In genomic region chr15:36517758-36518157, GRCh38 we compare ENCODE assay signal across 29 cellular contexts.
"Had no signal": no experiment of that assay in that cellular context is flagged by ENCODE, and none has a peak within 500 bp of the region (broad histone marks: within the 10 kb centered on the region; RNA-seq: fewer than 3 reads in every experiment).

No MANE protein-coding gene starts in this region.

- ATAC-seq: activated CD4-positive, CD25-positive, alpha-beta regulatory T cell treated with anti-CD3 and anti-CD28 coated beads, Interleukin-2, amount 50 U/mL, for 24 hours; activated CD8-positive, alpha-beta memory T cell treated with anti-CD3 and anti-CD28 coated beads, Interleukin-2, amount 10 ng/mL, durations not matched to agents 7 days and 5 days; activated CD8-positive, alpha-beta T cell treated with anti-CD3 and anti-CD28 coated beads, Interleukin-2, amount 10 ng/mL, durations not matched to agents 7 days and 5 days; activated naive CD8-positive, alpha-beta T cell treated with anti-CD3 and anti-CD28 coated beads, Interleukin-2, amount 50 U/mL, for 24 hours; body of pancreas; effector memory CD8-positive, alpha-beta T cell; foreskin keratinocyte; gastrocnemius medialis; heart left ventricle had no signal

- H3K4me3 ChIP-seq: adrenal gland, body of pancreas, esophagus muscularis mucosa, gastrocnemius medialis, heart left ventricle had no signal

- H3K27ac ChIP-seq: adrenal gland, body of pancreas, esophagus muscularis mucosa, foreskin keratinocyte, gastrocnemius medialis, heart left ventricle, WERI-Rb-1 had no signal

- H3K36me3 ChIP-seq: adrenal gland, esophagus muscularis mucosa, gastrocnemius medialis, heart left ventricle, WERI-Rb-1 had no signal

- DNase-seq: activated B cell treated with CpG ODN at 0.5 μM for 24 hours; activated CD4-positive, alpha-beta memory T cell treated with anti-CD3 and anti-CD28 coated beads for 36 hours; activated CD4-positive, alpha-beta T cell treated with anti-CD3 and anti-CD28 coated beads, Interleukin-2, amount 10 ng/mL, durations not matched to agents 24 days and 14 days; activated CD8-positive, alpha-beta memory T cell treated with anti-CD3 and anti-CD28 coated beads, Interleukin-2, amount 10 ng/mL, durations not matched to agents 7 days and 5 days; activated CD8-positive, alpha-beta memory T cell treated with anti-CD3 and anti-CD28 coated beads, Interleukin-2, amount 50 U/mL, for 4 hours; activated CD8-positive, alpha-beta T cell treated with anti-CD3 and anti-CD28 coated beads, Interleukin-2, amount 10 ng/mL, durations not matched to agents 7 days and 5 days; activated effector memory CD4-positive, alpha-beta T cell treated with anti-CD3 and anti-CD28 coated beads, Interleukin-2, amount 50 U/mL, for 16 hours; activated naive CD4-positive, alpha-beta T cell treated with anti-CD3 and anti-CD28 coated beads for 36 hours; activated naive CD8-positive, alpha-beta T cell treated with anti-CD3 and anti-CD28 coated beads for 36 hours; activated naive CD8-positive, alpha-beta T cell treated with anti-CD3 and anti-CD28 coated beads, Interleukin-2, amount 50 U/mL, for 24 hours; activated T-cell treated with anti-CD3 and anti-CD28 coated beads, Interleukin-2, amount 50 U/mL, for 1 hour; activated T-cell treated with anti-CD3 and anti-CD28 coated beads, Interleukin-2, amount 50 U/mL, for 48 hours; adrenal gland; aorta; body of pancreas; cortex of kidney; dermis blood vessel endothelial cell; effector CD4-positive, alpha-beta T cell; effector memory CD8-positive, alpha-beta T cell; erythroblast; foreskin keratinocyte; gastrocnemius medialis; glutamatergic neuron; heart left ventricle; T1000; WERI-Rb-1 had no signal

- H3K27me3 ChIP-seq: adrenal gland, body of pancreas, esophagus muscularis mucosa, foreskin keratinocyte, gastrocnemius medialis, heart left ventricle had no signal

- H3K9me3 ChIP-seq: adrenal gland, body of pancreas, esophagus muscularis mucosa, gastrocnemius medialis, heart left ventricle had no signal

- H3K4me1 ChIP-seq: adrenal gland, body of pancreas, esophagus muscularis mucosa, foreskin keratinocyte, gastrocnemius medialis, heart left ventricle had no signal

- FAIRE-seq: colon had no signal
